Comparison of ENCODE assay signal across 1 cellular context in the genomic region with DNA sequence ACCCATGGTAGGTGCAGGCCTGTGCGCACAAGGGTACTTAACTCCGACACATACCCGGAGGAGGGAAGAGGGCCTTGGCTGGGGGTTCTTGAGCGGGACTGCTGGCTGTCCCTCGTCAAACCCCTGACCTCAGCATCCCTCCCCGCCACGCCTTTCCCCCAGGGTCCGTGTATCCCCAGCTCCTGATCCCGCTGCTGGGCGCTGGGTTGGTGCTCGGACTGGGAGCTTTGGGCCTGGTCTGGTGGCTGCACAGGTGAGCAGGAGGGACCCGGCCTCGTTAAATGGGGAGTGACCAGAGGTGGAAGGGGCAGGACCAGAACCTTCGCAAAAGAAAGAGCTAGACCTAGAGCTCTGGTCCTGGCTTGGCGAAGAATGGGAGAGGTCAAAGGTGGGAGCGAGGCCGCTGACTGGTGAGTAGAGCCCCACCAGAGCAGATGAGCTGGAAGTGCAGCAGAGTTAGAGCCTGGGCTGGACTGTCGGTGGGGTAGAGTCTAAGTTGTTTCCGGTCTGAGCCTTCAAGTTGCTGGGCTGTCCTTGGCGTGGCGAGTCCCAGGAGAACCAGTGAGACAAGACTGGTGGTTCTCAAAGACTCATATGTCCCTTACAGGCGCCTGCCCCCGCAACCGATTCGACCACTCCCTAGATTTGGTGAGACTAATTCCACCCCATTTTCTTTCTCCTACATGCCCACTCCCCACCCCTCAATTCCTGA.
TF ChIP-seq lines count a peak whose summit lies in the region.

No MANE protein-coding gene starts in this region.

TF ChIP-seq in IMR-90, 13 proteins besides CTCF, POLR2A, EP300 and RAD21:
- no peak for TF ChIP-seq SMC3 (IDR thresholded peaks at IDR 0.05; ENCODE audit: low read depth, low read length)
- TF ChIP-seq MXI1 (IDR thresholded peaks at IDR 0.05; ENCODE audit: borderline replicate concordance, low read depth, low read length) = no peak
- no peak for TF ChIP-seq NFE2L2 (IDR thresholded peaks at IDR 0.05; ENCODE audit: low read depth, low read length)
- no peak for TF ChIP-seq FOS (IDR thresholded peaks at IDR 0.05; ENCODE audit: low read depth, low read length)
- TF ChIP-seq MAZ (IDR thresholded peaks at IDR 0.05; ENCODE audit: borderline replicate concordance, low read depth, low read length) = no peak
- no peak for TF ChIP-seq CEBPB (IDR thresholded peaks at IDR 0.05; ENCODE audit: low read depth, low read length)
- TF ChIP-seq RCOR1 (IDR thresholded peaks at IDR 0.05; ENCODE audit: insufficient replicate concordance, low read length) = no peak
- TF ChIP-seq RFX5 (IDR thresholded peaks at IDR 0.05; ENCODE audit: low read depth, low read length) = no peak
- TF ChIP-seq CHD1 (IDR thresholded peaks at IDR 0.05; ENCODE audit: low read depth, low read length) = no peak
- TF ChIP-seq, protein P1, sequence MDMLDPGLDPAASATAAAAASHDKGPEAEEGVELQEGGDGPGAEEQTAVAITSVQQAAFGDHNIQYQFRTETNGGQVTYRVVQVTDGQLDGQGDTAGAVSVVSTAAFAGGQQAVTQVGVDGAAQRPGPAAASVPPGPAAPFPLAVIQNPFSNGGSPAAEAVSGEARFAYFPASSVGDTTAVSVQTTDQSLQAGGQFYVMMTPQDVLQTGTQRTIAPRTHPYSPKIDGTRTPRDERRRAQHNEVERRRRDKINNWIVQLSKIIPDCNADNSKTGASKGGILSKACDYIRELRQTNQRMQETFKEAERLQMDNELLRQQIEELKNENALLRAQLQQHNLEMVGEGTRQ (IDR thresholded peaks at IDR 0.05; ENCODE audit: low read depth, low read length) = no peak
- no peak for TF ChIP-seq BHLHE40 (IDR thresholded peaks at IDR 0.05; ENCODE audit: low read depth, low read length)
- TF ChIP-seq, protein P2, sequence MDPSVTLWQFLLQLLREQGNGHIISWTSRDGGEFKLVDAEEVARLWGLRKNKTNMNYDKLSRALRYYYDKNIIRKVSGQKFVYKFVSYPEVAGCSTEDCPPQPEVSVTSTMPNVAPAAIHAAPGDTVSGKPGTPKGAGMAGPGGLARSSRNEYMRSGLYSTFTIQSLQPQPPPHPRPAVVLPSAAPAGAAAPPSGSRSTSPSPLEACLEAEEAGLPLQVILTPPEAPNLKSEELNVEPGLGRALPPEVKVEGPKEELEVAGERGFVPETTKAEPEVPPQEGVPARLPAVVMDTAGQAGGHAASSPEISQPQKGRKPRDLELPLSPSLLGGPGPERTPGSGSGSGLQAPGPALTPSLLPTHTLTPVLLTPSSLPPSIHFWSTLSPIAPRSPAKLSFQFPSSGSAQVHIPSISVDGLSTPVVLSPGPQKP (IDR thresholded peaks at IDR 0.05; ENCODE audit: borderline replicate concordance, low read depth, low read length) = no peak
- TF ChIP-seq MAFK (IDR thresholded peaks at IDR 0.05; ENCODE audit: low read depth, low read length) = no peak
